In genomic region chr7:47326808-47327207, GRCh38 we compare ENCODE assay signal across 11 cellular contexts.
DNase-seq lines count a peak whose midpoint lies in the region; ATAC-seq, FAIRE-seq and TF ChIP-seq lines count a peak whose summit lies in the region.
"Had no signal": no experiment of that assay in that cellular context is flagged by ENCODE, and none has a peak within 500 bp of the region (broad histone marks: within the 10 kb centered on the region; RNA-seq: fewer than 3 reads in every experiment).

No MANE protein-coding gene starts in this region.

- no peak overlapping the region for H2BK120ac ChIP-seq in H1 (replicated peaks; ENCODE audit: low read depth, low read length)

- no peaks in the 10 kb centered on the region for H4K20me1 ChIP-seq in H1 (replicated peaks in 1 of 2; ENCODE audit: control insufficient read depth in 1 of 2, insufficient read depth in 2 of 2, low read length in 2 of 2)

- peak overlapping the region; percentile 23 for H4K91ac ChIP-seq in H1 (replicated peaks; ENCODE audit: insufficient read length, low read length)

- POLR2A ChIA-PET in H1 (lab: Charles Lee; ENCODE audit: partially characterized antibody) = interaction anchor here (1.3 to 1.7 kb wide), 3 partner anchors 9 to 20 kb away, joined by 4 read pairs; no protein-coding TSS in a partner anchor

- ATAC-seq in activated T-cell treated with anti-CD3 and anti-CD28 coated beads, Interleukin-2, amount 50 U/mL, for 4 hours = no peak
- no peak for ATAC-seq in HG03439 (IDR thresholded peaks at IDR 0.05; ENCODE audit: unreplicated experiment)

- peak overlapping the region; percentile 93 for H3K27ac ChIP-seq in HUES48 (ENCODE audit: low read depth, low read length)
- H3K27ac ChIP-seq in H1 (ENCODE audit: low read depth, low read length) = no peak overlapping the region
- H3K27ac ChIP-seq in liver (ENCODE audit: low read depth in 1 of 2, low read length in 2 of 2) = peak overlapping the region; percentile 36 to 64
- peak overlapping the region; percentile 77 for H3K27ac ChIP-seq in skeletal muscle tissue (ENCODE audit: low read depth, low read length)

- H3K18ac ChIP-seq in H1 (ENCODE audit: extremely low read depth, low read length) = no peak overlapping the region

- no peak overlapping the region for H2BK20ac ChIP-seq in H1 (ENCODE audit: low read length)

- H3K56ac ChIP-seq in H1 (replicated peaks; ENCODE audit: insufficient read length, low read depth, low read length) = no peak overlapping the region

- no peak overlapping the region for H3K4me3 Mint-ChIP-seq in activated T-cell treated with anti-CD3 and anti-CD28 coated beads, Interleukin-2, amount 50 U/mL, for 4 hours
- H3K4me3 Mint-ChIP-seq: stimulated activated naive CD8-positive, alpha-beta T cell treated with anti-CD3 and anti-CD28 coated beads, Interleukin-15, Interleukin-2, amounts not matched to agents 100 ng/mL and 50 ng/mL, for 24 hours had no signal

- no peak overlapping the region for H2BK15ac ChIP-seq in H1 (ENCODE audit: low read length)

- H3K9ac ChIP-seq in HUES48 (ENCODE audit: low read depth, low read length) = no peak overlapping the region
- H3K9ac ChIP-seq in H1 (replicated peaks in 1 of 4; ENCODE audit: extremely low read depth in 1 of 4, low read depth in 3 of 4, low read length in 3 of 4) = no peak overlapping the region
- H3K9ac ChIP-seq in liver (ENCODE audit: low read depth in 1 of 2, low read length in 2 of 2) = no peak overlapping the region
- peak overlapping the region in 1 of 3 donors; percentile 4 for H3K9ac ChIP-seq in skeletal muscle tissue (ENCODE audit: low read depth in 1 of 3, low read length in 3 of 3)

- H3K27me3 Mint-ChIP-seq in activated T-cell treated with anti-CD3 and anti-CD28 coated beads, Interleukin-2, amount 50 U/mL, for 4 hours (ENCODE audit: low read depth) = no peaks in the 10 kb centered on the region
- H3K27me3 Mint-ChIP-seq: stimulated activated naive CD8-positive, alpha-beta T cell treated with anti-CD3 and anti-CD28 coated beads, Interleukin-15, Interleukin-2, amounts not matched to agents 100 ng/mL and 50 ng/mL, for 24 hours had no signal

- no peak overlapping the region for H3K4ac ChIP-seq in H1 (replicated peaks; ENCODE audit: insufficient read length, low read depth, low read length)

- H3K79me1 ChIP-seq in H1 (ENCODE audit: low read depth, low read length) = no peaks in the 10 kb centered on the region

- H3K9me3 ChIP-seq in HUES48 (ENCODE audit: control insufficient read depth, insufficient read depth, low read length) (no peaks in the 10 kb centered on the region), H1 (ENCODE audit: insufficient read depth in 2 of 2, low read depth in 1 of 2, low read length in 1 of 2) (no peaks in the 10 kb centered on the region), liver (ENCODE audit: control insufficient read depth in 4 of 4, low read length in 3 of 4) (no peaks in the 10 kb centered on the region), skeletal muscle tissue (ENCODE audit: control insufficient read depth in 3 of 3, low read length in 3 of 3) (no peaks in the 10 kb centered on the region)

- H4K8ac ChIP-seq in H1 (ENCODE audit: extremely low read depth, insufficient read depth, low read length) = no peak overlapping the region

- H2BK5ac ChIP-seq in H1 (ENCODE audit: low read depth, low read length) = no peak overlapping the region

- DNase-seq in H1 (ENCODE audit: low read depth in 1 of 2, low spot score in 2 of 2) = peak in 1 of 2 experiments; percentile 45
- DNase-seq in activated T-cell treated with anti-CD3 and anti-CD28 coated beads, Interleukin-2, amount 50 U/mL, for 4 hours = no peak
- no peak for DNase-seq in NCI-H146 (lab: John Stamatoyannopoulos, UW)
- no peak for DNase-seq in cerebellar nuclear complex (lab: John Stamatoyannopoulos, UW)
- DNase-seq: NCI-H524 had no signal

- peaks cover 27% of the 10 kb centered on the region for H3K4me1 ChIP-seq in HUES48 (ENCODE audit: control insufficient read depth, insufficient read depth, low read length)
- H3K4me1 ChIP-seq in H1 (replicated peaks in 1 of 4; ENCODE audit: control insufficient read depth in 3 of 4, insufficient read depth in 4 of 4, low read length in 3 of 4) = peaks cover 16 to 38% (median 24%) of the 10 kb centered on the region in 4 experiments
- H3K4me1 ChIP-seq in liver (ENCODE audit: control insufficient read depth in 4 of 4, insufficient read depth in 4 of 4, low read length in 3 of 4) = peaks cover 0 to 27% (median 10%) of the 10 kb centered on the region in 4 donors
- H3K4me1 ChIP-seq in skeletal muscle tissue (ENCODE audit: control insufficient read depth in 3 of 3, insufficient read depth in 3 of 3, low read length in 3 of 3) = peaks cover 30 to 67% (median 66%) of the 10 kb centered on the region in 3 donors

- WGBS in H1 (ENCODE audit: extremely low coverage in 1 of 2, insufficient coverage in 1 of 2, insufficient read length in 1 of 2, insufficient replicate concordance in 2 of 2, low coverage in 1 of 2, low lambda C conversion rate in 2 of 2, missing lambda C conversion rate in 1 of 2), 2 experiments = 85% methylated on average over 8 of the region's 8 CpGs; no CpG with 5 or more reads in 1 of the 2 experiments
- WGBS in liver = 79% methylated on average over 8 of the region's 8 CpGs

- H2AK5ac ChIP-seq in H1 (ENCODE audit: low read depth, low read length) = no peak overlapping the region

- H3K4me1 Mint-ChIP-seq in activated T-cell treated with anti-CD3 and anti-CD28 coated beads, Interleukin-2, amount 50 U/mL, for 4 hours (ENCODE audit: low read depth) = no peaks in the 10 kb centered on the region

- no peaks in the 10 kb centered on the region for H3K79me2 ChIP-seq in H1 (ENCODE audit: control insufficient read depth in 1 of 2, insufficient read depth in 2 of 2, low read length in 2 of 2)

- TF ChIP-seq RAD21 in H1 (IDR thresholded peaks at IDR 0.05 in 1 of 2, conservative IDR thresholded peaks at IDR 0.05 in 1 of 2; ENCODE audit: low read depth in 2 of 2, low read length in 2 of 2) (no peak), liver (IDR thresholded peaks at IDR 0.05) (no peak)

- no peak for FAIRE-seq in H1 (lab: Jason Lieb, UNC)

- H3K14ac ChIP-seq in H1 (ENCODE audit: insufficient read length) = no peak overlapping the region

- H3K27me3 ChIP-seq in HUES48 (ENCODE audit: control insufficient read depth, insufficient read depth, low read length) (no peaks in the 10 kb centered on the region), H1 (replicated peaks in 1 of 4; ENCODE audit: control insufficient read depth in 3 of 4, extremely low read depth in 1 of 4, insufficient read depth in 3 of 4, low read length in 3 of 4) (no peaks in the 10 kb centered on the region), liver (ENCODE audit: control insufficient read depth in 4 of 4, insufficient read depth in 4 of 4, low read length in 3 of 4) (no peaks in the 10 kb centered on the region), skeletal muscle tissue (ENCODE audit: control insufficient read depth in 3 of 3, insufficient read depth in 3 of 3, low read length in 3 of 3) (no peaks in the 10 kb centered on the region)

- no peak for TF ChIP-seq POLR2A in H1 (IDR thresholded peaks at IDR 0.05; ENCODE audit: control extremely low read depth in 1 of 2, low read depth in 2 of 2, low read length in 2 of 2)

- H3K36me3 ChIP-seq in HUES48 (ENCODE audit: control insufficient read depth, insufficient read depth, low read length) = no peaks in the 10 kb centered on the region
- no peaks in the 10 kb centered on the region for H3K36me3 ChIP-seq in H1 (ENCODE audit: control insufficient read depth in 2 of 4, insufficient read depth in 4 of 4, low read length in 3 of 4)
- peaks cover 0 to 25% (median 15%) of the 10 kb centered on the region in 4 donors for H3K36me3 ChIP-seq in liver (ENCODE audit: control insufficient read depth in 4 of 4, insufficient read depth in 3 of 4, low read depth in 1 of 4, low read length in 3 of 4)
- peaks cover 0 to 6% (median 0%) of the 10 kb centered on the region in 3 donors for H3K36me3 ChIP-seq in skeletal muscle tissue (ENCODE audit: control insufficient read depth in 3 of 3, insufficient read depth in 3 of 3, low read length in 3 of 3)

- TF ChIP-seq EP300 in H1 (IDR thresholded peaks at IDR 0.05; ENCODE audit: borderline replicate concordance in 1 of 2, low read depth in 2 of 2, low read length in 2 of 2) = no peak

- TF ChIP-seq CTCF in H1 (IDR thresholded peaks at IDR 0.05; ENCODE audit: control extremely low read depth in 1 of 3, insufficient read depth in 1 of 3, low read depth in 1 of 3, low read length in 3 of 3) = no peak
- no peak for TF ChIP-seq CTCF in liver (IDR thresholded peaks at IDR 0.05; ENCODE audit: low read depth, low read length, missing input control)

- H2AFZ ChIP-seq in H1 (ENCODE audit: low read length) = no peak overlapping the region

- H3K36me3 Mint-ChIP-seq in activated T-cell treated with anti-CD3 and anti-CD28 coated beads, Interleukin-2, amount 50 U/mL, for 4 hours (ENCODE audit: insufficient read depth) = no peaks in the 10 kb centered on the region

- H3K23me2 ChIP-seq in H1 (ENCODE audit: low read depth, low read length) = no peaks in the 10 kb centered on the region

- CTCF ChIA-PET in H1 (lab: Charles Lee; ENCODE audit: partially characterized antibody) = interaction anchor here (0.7 to 5.1 kb wide), 10 partner anchors 10 to 87 kb away, joined by 3 to 26 read pairs (median 4); no protein-coding TSS in a partner anchor

- no peak overlapping the region for H3K4me3 ChIP-seq in HUES48 (ENCODE audit: low read depth, low read length)
- no peak overlapping the region for H3K4me3 ChIP-seq in H1 (ENCODE audit: extremely low read depth in 1 of 4, insufficient read depth in 2 of 4, low read depth in 3 of 4, low read length in 4 of 4)
- H3K4me3 ChIP-seq in liver (ENCODE audit: low read depth in 1 of 3, low read length in 3 of 3) = no peak overlapping the region
- H3K4me3 ChIP-seq in skeletal muscle tissue (ENCODE audit: low read length in 3 of 3) = peak overlapping the region; percentile 18 to 56 (median 29)

- H2BK12ac ChIP-seq in H1 (ENCODE audit: low read depth, low read length) = no peak overlapping the region

- no peaks in the 10 kb centered on the region for H3K9me3 Mint-ChIP-seq in activated T-cell treated with anti-CD3 and anti-CD28 coated beads, Interleukin-2, amount 50 U/mL, for 4 hours
- H3K9me3 Mint-ChIP-seq: activated T-helper 2 cell treated with anti-CD3 and anti-CD28 coated beads, Interferon-gamma antibody, Interleukin-2, Interleukin-4, amounts not matched to agents 10 μg/mL and 5 μg/mL and 100 μg/mL, durations not matched to agents 14 hours and 24 hours and 36 hours; stimulated activated naive CD8-positive, alpha-beta T cell treated with anti-CD3 and anti-CD28 coated beads, Interleukin-15, Interleukin-2, amounts not matched to agents 100 ng/mL and 50 ng/mL, for 24 hours had no signal

- H3K23ac ChIP-seq in H1 (ENCODE audit: insufficient read length) = no peak overlapping the region

- H4K5ac ChIP-seq in H1 (ENCODE audit: insufficient read length, low read depth, low read length) = no peak overlapping the region

- peak overlapping the region in 1 of 2 experiments; percentile 63; a peak in 3 of 4 replicates for H3K4me2 ChIP-seq in H1 (ENCODE audit: insufficient read depth in 1 of 2, low read depth in 2 of 2, low read length in 2 of 2)

TF ChIP-seq in H1, 55 proteins besides CTCF, POLR2A, EP300 and RAD21 (continues in another document):
- no peak for TF ChIP-seq CBX8 (IDR thresholded peaks at IDR 0.05; ENCODE audit: borderline replicate concordance, low read depth, low read length)

TF ChIP-seq in liver, 16 proteins besides CTCF, POLR2A, EP300 and RAD21 (continues in another document):
- TF ChIP-seq EGR1 (IDR thresholded peaks at IDR 0.05; ENCODE audit: low read depth in 2 of 2) = no peak

Comparison
In these comparisons a context has a peak if more than half of its experiments do, and no peak if none do; other contexts are left out.
1. H3K4me3 ChIP-seq: peak in skeletal muscle tissue (3 of 3); none in HUES48 (single experiment), H1 (0 of 4) and liver (0 of 3).